1 cellular context compared by ENCODE assay signal in genomic region chr13:62387642-62388041, GRCh38.
TF ChIP-seq lines count a peak whose summit lies in the region.

No MANE protein-coding gene starts in this region.

TF ChIP-seq in Ishikawa, 13 proteins besides CTCF, POLR2A, EP300 and RAD21 (continued from another document):
- TF ChIP-seq REST (IDR thresholded peaks at IDR 0.05; ENCODE audit: low read depth) (no peak), ZBTB7A (IDR thresholded peaks at IDR 0.05; ENCODE audit: low read depth) (no peak), YY1 (IDR thresholded peaks at IDR 0.05; ENCODE audit: low read depth) (no peak), MAX (IDR thresholded peaks at IDR 0.05) (no peak)
